34 cellular contexts compared by ENCODE assay signal in the genomic region with DNA sequence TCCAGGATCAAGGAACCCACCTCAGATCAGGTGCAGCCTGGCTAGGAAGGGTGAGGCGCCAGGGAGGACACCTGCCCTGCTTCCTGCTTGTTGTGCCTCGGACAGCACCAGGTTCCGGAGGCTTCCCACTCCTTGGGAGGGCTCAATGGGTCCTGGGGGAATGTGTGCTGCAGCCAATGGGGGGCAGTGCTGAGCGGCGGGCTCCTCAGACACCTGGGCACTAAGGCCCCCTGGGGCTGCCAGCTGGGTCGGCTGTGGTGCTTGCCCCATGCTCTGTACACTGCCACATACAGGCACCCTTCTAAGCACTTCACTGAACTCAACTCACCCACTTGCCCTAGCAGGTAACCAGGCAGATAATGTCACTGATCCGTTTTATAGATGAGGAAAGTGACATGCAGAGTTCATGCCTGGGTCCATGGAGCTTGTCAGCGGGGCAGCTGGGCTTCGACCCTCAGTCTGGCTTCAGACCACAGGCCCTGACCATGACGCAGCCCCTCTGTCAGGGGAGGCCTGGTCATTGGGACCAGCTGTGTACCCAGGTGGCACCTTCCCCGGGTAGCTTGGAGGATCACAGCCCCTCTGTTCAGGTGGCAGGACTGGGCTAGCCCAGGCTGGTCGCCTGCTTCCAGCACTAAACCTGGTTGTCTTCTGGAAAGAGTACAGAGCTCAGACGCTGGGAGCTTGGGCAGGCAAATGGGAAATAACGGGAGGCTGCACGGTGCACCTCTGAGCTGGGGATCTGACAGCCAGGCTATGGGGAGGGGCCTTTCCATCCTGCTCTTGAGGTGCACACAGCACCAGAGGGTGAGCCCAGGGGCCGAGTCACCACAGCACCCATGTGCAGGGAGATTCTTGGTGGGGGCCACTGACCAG. TPM values are rescaled to one million over a fixed set of nuclear protein-coding genes. Genes with fewer than 3 reads are reported as not detected.
DNase-seq lines count a peak whose midpoint lies in the region; ATAC-seq, FAIRE-seq and TF ChIP-seq lines count a peak whose summit lies in the region.
"Had no signal": no experiment of that assay in that cellular context is flagged by ENCODE, and none has a peak within 500 bp of the region (broad histone marks: within the 10 kb centered on the region; RNA-seq: fewer than 3 reads in every experiment).

No MANE protein-coding gene starts in this region.

- DNase-seq in H1 (ENCODE audit: low read depth in 1 of 2, low spot score in 2 of 2) (no peak), retinal pigment epithelial cell (ENCODE audit: low read depth) (no peak), islet precursor cell (no peak)
- DNase-seq in activated T-cell treated with anti-CD3 and anti-CD28 coated beads, Interleukin-2, amount 50 U/mL, for 24 hours = no peak
- DNase-seq: activated CD4-positive, CD25-positive, alpha-beta regulatory T cell; activated CD8-positive, alpha-beta memory T cell treated with anti-CD3 and anti-CD28 coated beads, Interleukin-2, amount 10 ng/mL, durations not matched to agents 7 days and 5 days; activated gamma-delta T cell treated with Interleukin-2 at 50 U/mL for 16 hours; activated naive CD8-positive, alpha-beta T cell treated with anti-CD3 and anti-CD28 coated beads, Interleukin-2, amount 10 ng/mL, durations not matched to agents 7 days and 5 days; activated T-cell treated with anti-CD3 and anti-CD28 coated beads, Interleukin-2, amount 50 U/mL, for 48 hours; C1 segment of cervical spinal cord; colonic mucosa; COR-L47; effector CD8-positive, alpha-beta T cell; glutamatergic neuron; KG1; MG63; midbrain; naive thymus-derived CD4-positive, alpha-beta T cell; NCI-H2029 treated with DMSO at 0.1 percent for 48 hours; NCI-H2227 treated with DMSO at 0.1 percent for 48 hours; RPMI8226; stimulated activated CD4-positive, alpha-beta T cell treated with anti-CD3 and anti-CD28 coated beads, Interleukin-15, amount 100 ng/mL, for 24 hours; stimulated activated CD4-positive, alpha-beta T cell treated with anti-CD3 and anti-CD28 coated beads, Interleukin-4, amount 100 ng/mL, for 4 hours; T-cell; trophoblast cell had no signal

- no peak overlapping the region for H2BK120ac ChIP-seq in H1 (replicated peaks; ENCODE audit: low read depth, low read length)

- H3K9me3 ChIP-seq in HUES6 (ENCODE audit: control insufficient read depth, insufficient read depth, low read depth, low read length) = peaks cover 38% of the 10 kb centered on the region
- H3K9me3 ChIP-seq in H1 (ENCODE audit: insufficient read depth in 2 of 2, low read depth in 1 of 2, low read length in 1 of 2) = peaks cover 17 to 24% of the 10 kb centered on the region in 2 experiments
- H3K9me3 ChIP-seq: colonic mucosa, prostate gland had no signal

- TF ChIP-seq RAD21 in H1 (IDR thresholded peaks at IDR 0.05 in 1 of 2, conservative IDR thresholded peaks at IDR 0.05 in 1 of 2; ENCODE audit: low read depth in 2 of 2, low read length in 2 of 2) = peak in 1 of 2 experiments; percentile 36; a peak in 2 of 4 replicates

- H3K27me3 ChIP-seq in HUES6 (ENCODE audit: control insufficient read depth, insufficient read depth, low read length) = no peaks in the 10 kb centered on the region
- no peaks in the 10 kb centered on the region; a peak in 1 of 7 replicates for H3K27me3 ChIP-seq in H1 (replicated peaks in 1 of 4; ENCODE audit: control insufficient read depth in 3 of 4, extremely low read depth in 1 of 4, insufficient read depth in 3 of 4, low read length in 3 of 4)
- H3K27me3 ChIP-seq: ascending aorta, cardiac muscle cell, colonic mucosa, MG63 had no signal

- WGBS in H1 (ENCODE audit: extremely low coverage in 1 of 2, insufficient coverage in 1 of 2, insufficient read length in 1 of 2, insufficient replicate concordance in 2 of 2, low coverage in 1 of 2, low lambda C conversion rate in 2 of 2, missing lambda C conversion rate in 1 of 2), 2 experiments = 86% methylated on average over 16 of the region's 16 CpGs; no CpG with 5 or more reads in 1 of the 2 experiments

- H3K27ac ChIP-seq in HUES6 (ENCODE audit: low read depth, low read length) (peak overlapping the region; percentile 41; the same call in 1 of the 2 replicates), H1 (ENCODE audit: low read depth, low read length) (no peak overlapping the region)
- H3K27ac ChIP-seq: ascending aorta, cardiac muscle cell, colonic mucosa, epithelial cell of prostate, prostate gland had no signal

- no peak overlapping the region for H3K4ac ChIP-seq in H1 (replicated peaks; ENCODE audit: insufficient read length, low read depth, low read length)

- no peaks in the 10 kb centered on the region for H3K23me2 ChIP-seq in H1 (ENCODE audit: low read depth, low read length)

- H4K5ac ChIP-seq in H1 (ENCODE audit: insufficient read length, low read depth, low read length) = no peak overlapping the region

- no peak for TF ChIP-seq POLR2A in H1 (IDR thresholded peaks at IDR 0.05; ENCODE audit: control extremely low read depth in 1 of 2, low read depth in 2 of 2, low read length in 2 of 2)

- H2BK20ac ChIP-seq in H1 (ENCODE audit: low read length) = no peak overlapping the region

- no peak for FAIRE-seq in H1 (lab: Jason Lieb, UNC)
- FAIRE-seq: HTR-8/SVneo, keratinocyte had no signal

- H4K8ac ChIP-seq in H1 (ENCODE audit: extremely low read depth, insufficient read depth, low read length) = peak overlapping the region; percentile 2; the same call in 1 of the 2 replicates

- H3K79me2 ChIP-seq in H1 (ENCODE audit: control insufficient read depth in 1 of 2, insufficient read depth in 2 of 2, low read length in 2 of 2) = no peaks in the 10 kb centered on the region

- H2BK15ac ChIP-seq in H1 (ENCODE audit: low read length) = no peak overlapping the region

- no peak overlapping the region for H3K23ac ChIP-seq in H1 (ENCODE audit: insufficient read length)

- no peaks in the 10 kb centered on the region for H3K4me1 Mint-ChIP-seq in activated T-cell treated with anti-CD3 and anti-CD28 coated beads, Interleukin-2, amount 50 U/mL, for 24 hours (ENCODE audit: low read depth)
- H3K4me1 Mint-ChIP-seq: activated CD8-positive, alpha-beta memory T cell treated with anti-CD3 and anti-CD28 coated beads, Interleukin-2, amount 10 ng/mL, durations not matched to agents 7 days and 5 days; activated naive CD8-positive, alpha-beta T cell treated with anti-CD3 and anti-CD28 coated beads, Interleukin-2, amount 10 ng/mL, durations not matched to agents 7 days and 5 days; naive thymus-derived CD4-positive, alpha-beta T cell; T-cell had no signal

- peaks cover 33% of the 10 kb centered on the region for H3K36me3 ChIP-seq in HUES6 (ENCODE audit: control insufficient read depth, insufficient read depth, low read length)
- peaks cover 0 to 28% (median 15%) of the 10 kb centered on the region in 4 experiments; a peak in 7 of 8 replicates for H3K36me3 ChIP-seq in H1 (ENCODE audit: control insufficient read depth in 2 of 4, insufficient read depth in 4 of 4, low read length in 3 of 4)

- no peak overlapping the region for H3K4me3 Mint-ChIP-seq in activated T-cell treated with anti-CD3 and anti-CD28 coated beads, Interleukin-2, amount 50 U/mL, for 24 hours
- H3K4me3 Mint-ChIP-seq: activated CD8-positive, alpha-beta memory T cell treated with anti-CD3 and anti-CD28 coated beads, Interleukin-2, amount 10 ng/mL, durations not matched to agents 7 days and 5 days; activated naive CD8-positive, alpha-beta T cell treated with anti-CD3 and anti-CD28 coated beads, Interleukin-2, amount 10 ng/mL, durations not matched to agents 7 days and 5 days; naive thymus-derived CD4-positive, alpha-beta T cell; T-cell had no signal

- H3K4me3 ChIP-seq in HUES6 (ENCODE audit: low read depth, low read length) (no peak overlapping the region), H1 (ENCODE audit: extremely low read depth in 1 of 4, insufficient read depth in 2 of 4, low read depth in 3 of 4, low read length in 4 of 4) (no peak overlapping the region), retinal pigment epithelial cell (ENCODE audit: low read length) (no peak overlapping the region)
- H3K4me3 ChIP-seq: ascending aorta, cardiac muscle cell, colonic mucosa, MG63, prostate gland had no signal

- peak overlapping the region; percentile 44; the same call in 1 of the 2 replicates for H2BK5ac ChIP-seq in H1 (ENCODE audit: low read depth, low read length)

- no peaks in the 10 kb centered on the region for H3K27me3 Mint-ChIP-seq in activated T-cell treated with anti-CD3 and anti-CD28 coated beads, Interleukin-2, amount 50 U/mL, for 24 hours
- H3K27me3 Mint-ChIP-seq: activated CD8-positive, alpha-beta memory T cell treated with anti-CD3 and anti-CD28 coated beads, Interleukin-2, amount 10 ng/mL, durations not matched to agents 7 days and 5 days; naive thymus-derived CD4-positive, alpha-beta T cell; T-cell had no signal

- H3K4me2 ChIP-seq in H1 (ENCODE audit: insufficient read depth in 1 of 2, low read depth in 2 of 2, low read length in 2 of 2) = no peak overlapping the region

- CTCF ChIA-PET in H1 (lab: Charles Lee; ENCODE audit: partially characterized antibody) = interaction anchor here (0.8 to 2.2 kb wide), 9 partner anchors 10 to 75 kb away, joined by 3 to 9 read pairs (median 5); no protein-coding TSS in a partner anchor

- H3K9me3 Mint-ChIP-seq in activated T-cell treated with anti-CD3 and anti-CD28 coated beads, Interleukin-2, amount 50 U/mL, for 24 hours = peaks cover 20% of the 10 kb centered on the region

- no peak overlapping the region for H4K91ac ChIP-seq in H1 (replicated peaks; ENCODE audit: insufficient read length, low read length)

- no peak for ATAC-seq in GM21447 (IDR thresholded peaks at IDR 0.05; ENCODE audit: unreplicated experiment)
- ATAC-seq: activated CD8-positive, alpha-beta memory T cell treated with anti-CD3 and anti-CD28 coated beads, Interleukin-2, amount 10 ng/mL, durations not matched to agents 7 days and 5 days; naive thymus-derived CD4-positive, alpha-beta T cell; T-cell had no signal

- H3K9ac ChIP-seq in HUES6 (ENCODE audit: low read length) (no peak overlapping the region), H1 (replicated peaks in 1 of 4; ENCODE audit: extremely low read depth in 1 of 4, low read depth in 3 of 4, low read length in 3 of 4) (no peak overlapping the region)

- no peak for TF ChIP-seq EP300 in H1 (IDR thresholded peaks at IDR 0.05; ENCODE audit: borderline replicate concordance in 1 of 2, low read depth in 2 of 2, low read length in 2 of 2)

- TF ChIP-seq CTCF in GM12872 (IDR thresholded peaks at IDR 0.05; ENCODE audit: insufficient read depth, low read depth, low read length) = 0 out of 3 replicates have a peak, but pooled peaks have one; percentile 17
- TF ChIP-seq CTCF in H1 (IDR thresholded peaks at IDR 0.05; ENCODE audit: control extremely low read depth in 1 of 3, insufficient read depth in 1 of 3, low read depth in 1 of 3, low read length in 3 of 3) = peak; percentile 30 to 58 (median 47); a peak in 3 of 4 replicates
- TF ChIP-seq CTCF in retinal pigment epithelial cell (conservative IDR thresholded peaks at IDR 0.05; ENCODE audit: low read depth, low read length) = peak; percentile 22

- H2BK12ac ChIP-seq in H1 (ENCODE audit: low read depth, low read length) = no peak overlapping the region

- no peak overlapping the region for H3K18ac ChIP-seq in H1 (ENCODE audit: extremely low read depth, low read length)

- POLR2A ChIA-PET in H1 (lab: Charles Lee; ENCODE audit: partially characterized antibody) = interaction anchor here (0.7 to 1.2 kb wide), 3 partner anchors 24 to 41 kb away, joined by 3 read pairs; no protein-coding TSS in a partner anchor

- H2AK5ac ChIP-seq in H1 (ENCODE audit: low read depth, low read length) = no peak overlapping the region

- H4K20me1 ChIP-seq in H1 (replicated peaks in 1 of 2; ENCODE audit: control insufficient read depth in 1 of 2, insufficient read depth in 2 of 2, low read length in 2 of 2) = no peaks in the 10 kb centered on the region

- H3K36me3 Mint-ChIP-seq in activated T-cell treated with anti-CD3 and anti-CD28 coated beads, Interleukin-2, amount 50 U/mL, for 24 hours (ENCODE audit: low read depth) = peaks cover 23% of the 10 kb centered on the region

- H3K56ac ChIP-seq in H1 (replicated peaks; ENCODE audit: insufficient read length, low read depth, low read length) = no peak overlapping the region

- H2AFZ ChIP-seq in H1 (ENCODE audit: low read length) = no peak overlapping the region

- peaks cover 2% of the 10 kb centered on the region for H3K79me1 ChIP-seq in H1 (ENCODE audit: low read depth, low read length)

- H3K27ac Mint-ChIP-seq in activated T-cell treated with anti-CD3 and anti-CD28 coated beads, Interleukin-2, amount 50 U/mL, for 24 hours = no peak overlapping the region
- H3K27ac Mint-ChIP-seq: activated CD8-positive, alpha-beta memory T cell treated with anti-CD3 and anti-CD28 coated beads, Interleukin-2, amount 10 ng/mL, durations not matched to agents 7 days and 5 days; activated naive CD8-positive, alpha-beta T cell treated with anti-CD3 and anti-CD28 coated beads, Interleukin-2, amount 10 ng/mL, durations not matched to agents 7 days and 5 days; naive thymus-derived CD4-positive, alpha-beta T cell; T-cell had no signal

- H3K14ac ChIP-seq in H1 (ENCODE audit: insufficient read length) = no peak overlapping the region

- H3K4me1 ChIP-seq in HUES6 (ENCODE audit: control insufficient read depth, insufficient read depth, low read length) = peaks cover 10% of the 10 kb centered on the region; the same call in 1 of the 2 replicates
- no peaks in the 10 kb centered on the region for H3K4me1 ChIP-seq in H1 (replicated peaks in 1 of 4; ENCODE audit: control insufficient read depth in 3 of 4, insufficient read depth in 4 of 4, low read length in 3 of 4)
- H3K4me1 ChIP-seq: ascending aorta, colonic mucosa, prostate gland had no signal

RNA-seq across cellular contexts. Expression of a gene that starts 8.2 kb away (rescaled TPM):
- total RNA-seq in H1 (2021; fragmentation: NEBNext Ultra II Directional; extraction: Animal tissue kit (Norgen Biotek cat#: 25700)) = 13.6 and 14.2 TPM in 2 replicates
- 0.88 and 2.1 TPM in 2 replicates for polyA plus RNA-seq in H1 (2011; rRNA removed)
- polyA plus RNA-seq in H1 (2011; cell fraction: cytosol; rRNA removed) = 2.4 TPM
- 4.6 TPM for polyA plus RNA-seq in H1 (2011; cell fraction: nucleus; rRNA removed)
- polyA plus RNA-seq in H1 (2012, experiment 1 of 2) = 13.9 to 22.0 TPM (median 20.3 TPM) in 4 replicates
- 13.0 TPM for polyA plus RNA-seq in H1 (2012, experiment 2 of 2)
- 6.2 TPM for polyA plus RNA-seq in H1 (2013, experiment 1 of 2)
- polyA plus RNA-seq in H1 (2013, experiment 2 of 2) = 5.4 TPM
- polyA minus RNA-seq in H1 (2011; rRNA and poly(A)+ RNA removed) = 1.7 and 1.8 TPM in 2 replicates
- polyA minus RNA-seq in H1 (2011; cell fraction: cytosol; rRNA and poly(A)+ RNA removed) = 7.4 TPM
- 5.4 TPM for polyA minus RNA-seq in H1 (2011; cell fraction: nucleus; rRNA and poly(A)+ RNA removed)

RNA-seq across cellular contexts. Expression of a gene that starts 8.3 kb away (rescaled TPM):
- 117 and 118 TPM in 2 replicates for total RNA-seq in H1 (2021; fragmentation: NEBNext Ultra II Directional; extraction: Animal tissue kit (Norgen Biotek cat#: 25700))
- 162 and 214 TPM in 2 replicates for polyA plus RNA-seq in H1 (2011; rRNA removed)
- 111 TPM for polyA plus RNA-seq in H1 (2011; cell fraction: cytosol; rRNA removed)
- polyA plus RNA-seq in H1 (2011; cell fraction: nucleus; rRNA removed) = 346 TPM
- 116 to 160 TPM (median 143 TPM) in 4 replicates for polyA plus RNA-seq in H1 (2012, experiment 1 of 2)
- polyA plus RNA-seq in H1 (2012, experiment 2 of 2) = 116 TPM
- 64.1 TPM for polyA plus RNA-seq in H1 (2013, experiment 1 of 2)
- 59.0 TPM for polyA plus RNA-seq in H1 (2013, experiment 2 of 2)
- 107 and 112 TPM in 2 replicates for polyA minus RNA-seq in H1 (2011; rRNA and poly(A)+ RNA removed)
- polyA minus RNA-seq in H1 (2011; cell fraction: cytosol; rRNA and poly(A)+ RNA removed) = 87.7 TPM
- 90.6 TPM for polyA minus RNA-seq in H1 (2011; cell fraction: nucleus; rRNA and poly(A)+ RNA removed)

RNA-seq across cellular contexts. Expression of a gene that starts 27.1 kb away (rescaled TPM):
- total RNA-seq in H1 (2021; fragmentation: NEBNext Ultra II Directional; extraction: Animal tissue kit (Norgen Biotek cat#: 25700)) = 21.4 and 23.3 TPM in 2 replicates
- polyA plus RNA-seq in H1 (2011; rRNA removed) = 17.1 and 18.1 TPM in 2 replicates
- 17.3 TPM for polyA plus RNA-seq in H1 (2011; cell fraction: cytosol; rRNA removed)
- polyA plus RNA-seq in H1 (2011; cell fraction: nucleus; rRNA removed) = 19.5 TPM
- 29.8 to 30.3 TPM (median 30.2 TPM) in 4 replicates for polyA plus RNA-seq in H1 (2012, experiment 1 of 2)
- 18.4 TPM for polyA plus RNA-seq in H1 (2012, experiment 2 of 2)
- 13.8 TPM for polyA plus RNA-seq in H1 (2013, experiment 1 of 2)
- polyA plus RNA-seq in H1 (2013, experiment 2 of 2) = 13.2 TPM
- 10.1 and 10.7 TPM in 2 replicates for polyA minus RNA-seq in H1 (2011; rRNA and poly(A)+ RNA removed)
- polyA minus RNA-seq in H1 (2011; cell fraction: cytosol; rRNA and poly(A)+ RNA removed) = 8.7 TPM
- polyA minus RNA-seq in H1 (2011; cell fraction: nucleus; rRNA and poly(A)+ RNA removed) = 4.8 TPM

RNA-seq across cellular contexts. Expression of a gene that starts 45.1 kb away (rescaled TPM):
- 3.1 and 3.3 TPM in 2 replicates for total RNA-seq in H1 (2021; fragmentation: NEBNext Ultra II Directional; extraction: Animal tissue kit (Norgen Biotek cat#: 25700))
- polyA plus RNA-seq in H1 (2011; rRNA removed) = 4.6 and 7.1 TPM in 2 replicates
- polyA plus RNA-seq in H1 (2011; cell fraction: cytosol; rRNA removed) = 2.9 TPM
- polyA plus RNA-seq in H1 (2011; cell fraction: nucleus; rRNA removed) = 5.8 TPM
- polyA plus RNA-seq in H1 (2012, experiment 1 of 2) = 4.1 to 5.9 TPM (median 4.3 TPM) in 4 replicates
- 13.5 TPM for polyA plus RNA-seq in H1 (2012, experiment 2 of 2)
- 2.4 TPM for polyA plus RNA-seq in H1 (2013, experiment 1 of 2)
- polyA plus RNA-seq in H1 (2013, experiment 2 of 2) = 3.6 TPM
- 0.95 and 1.5 TPM in 2 replicates for polyA minus RNA-seq in H1 (2011; rRNA and poly(A)+ RNA removed)
- 1.1 TPM for polyA minus RNA-seq in H1 (2011; cell fraction: cytosol; rRNA and poly(A)+ RNA removed)
- polyA minus RNA-seq in H1 (2011; cell fraction: nucleus; rRNA and poly(A)+ RNA removed) = 1.8 TPM
